Comparison of ENCODE assay signal across 29 cellular contexts in genomic region chr2:214180686-214181085, GRCh38.
"Had no signal": no experiment of that assay in that cellular context is flagged by ENCODE, and none has a peak within 500 bp of the region (broad histone marks: within the 10 kb centered on the region; RNA-seq: fewer than 3 reads in every experiment).

No MANE protein-coding gene starts in this region.

- ATAC-seq: effector memory CD8-positive, alpha-beta T cell; esophagus mucosa; foreskin keratinocyte; gastrocnemius medialis; gastroesophageal sphincter; heart left ventricle; heart right ventricle had no signal

- H3K4me3 Mint-ChIP-seq: dendritic cell treated with granulocyte-macrophage colony-stimulating factor and Interleukin-4, amounts not matched to agents 40 ng/mL and 50 ng/mL, for 4 days; effector memory CD8-positive, alpha-beta T cell; endodermal cell had no signal

- H3K4me1 Mint-ChIP-seq: endodermal cell had no signal

- H3K27me3 ChIP-seq: colonic mucosa, dorsolateral prefrontal cortex, esophagus muscularis mucosa, esophagus squamous epithelium, foreskin keratinocyte, gastrocnemius medialis, gastroesophageal sphincter, heart left ventricle, heart right ventricle had no signal

- H3K27ac Mint-ChIP-seq: dendritic cell treated with granulocyte-macrophage colony-stimulating factor and Interleukin-4, amounts not matched to agents 40 ng/mL and 50 ng/mL, for 4 days; effector memory CD8-positive, alpha-beta T cell; endodermal cell had no signal

- H3K9me3 ChIP-seq: colonic mucosa, esophagus muscularis mucosa, esophagus squamous epithelium, gastrocnemius medialis, gastroesophageal sphincter, heart left ventricle, heart right ventricle had no signal

- H3K27ac ChIP-seq: colonic mucosa, coronary artery, dorsolateral prefrontal cortex, epithelial cell of prostate, esophagus muscularis mucosa, esophagus squamous epithelium, foreskin keratinocyte, gastrocnemius medialis, gastroesophageal sphincter, heart left ventricle, heart right ventricle had no signal

- H3K4me1 ChIP-seq: colonic mucosa, esophagus muscularis mucosa, esophagus squamous epithelium, foreskin keratinocyte, gastrocnemius medialis, gastroesophageal sphincter, heart left ventricle, heart right ventricle had no signal

- H3K9me3 Mint-ChIP-seq: dendritic cell treated with granulocyte-macrophage colony-stimulating factor and Interleukin-4, amounts not matched to agents 40 ng/mL and 50 ng/mL, for 4 days; effector memory CD8-positive, alpha-beta T cell; endodermal cell had no signal

- H3K36me3 ChIP-seq: colonic mucosa, esophagus muscularis mucosa, esophagus squamous epithelium, gastrocnemius medialis, gastroesophageal sphincter, heart left ventricle, heart right ventricle had no signal

- H3K27me3 Mint-ChIP-seq: dendritic cell treated with granulocyte-macrophage colony-stimulating factor and Interleukin-4, amounts not matched to agents 40 ng/mL and 50 ng/mL, for 4 days; effector memory CD8-positive, alpha-beta T cell had no signal

- DNase-seq: colonic mucosa; cortex of kidney; dermis blood vessel endothelial cell; dorsolateral prefrontal cortex; effector CD4-positive, alpha-beta T cell; effector CD8-positive, alpha-beta T cell; effector memory CD4-positive, alpha-beta T cell; effector memory CD8-positive, alpha-beta T cell; endodermal cell; erythroblast; esophagus squamous epithelium; foreskin fibroblast; foreskin keratinocyte; foreskin melanocyte; gastrocnemius medialis; glutamatergic neuron; head of caudate nucleus; heart left ventricle; heart right ventricle had no signal

- FAIRE-seq: colon, endometrium, endothelial cell of umbilical vein, frontal cortex had no signal

- H3K4me3 ChIP-seq: colonic mucosa, coronary artery, dorsolateral prefrontal cortex, esophagus muscularis mucosa, esophagus squamous epithelium, gastrocnemius medialis, gastroesophageal sphincter, heart left ventricle, heart right ventricle had no signal
